In genomic region chr4:8033067-8033755, GRCh38 we compare ENCODE assay signal across 24 cellular contexts.
"Had no signal": no experiment of that assay in that cellular context is flagged by ENCODE, and none has a peak within 500 bp of the region (broad histone marks: within the 10 kb centered on the region; RNA-seq: fewer than 3 reads in every experiment).

No MANE protein-coding gene starts in this region.

- H3K36me3 ChIP-seq: left ventricle myocardium inferior, ovary, right lobe of liver, tibial artery had no signal

- H3K27ac ChIP-seq: coronary artery, esophagus squamous epithelium, left ventricle myocardium inferior, ovary, right lobe of liver, skin epidermis, tibial artery had no signal

- ATAC-seq: activated CD4-positive, alpha-beta T cell treated with anti-CD3 and anti-CD28 coated beads for 36 hours; activated T-cell treated with anti-CD3 and anti-CD28 coated beads, Interleukin-2, amount 50 U/mL, for 72 hours; gastrocnemius medialis; natural killer cell; WTC11 had no signal

- H3K27me3 ChIP-seq: esophagus squamous epithelium, gastrocnemius medialis, ovary, right lobe of liver, tibial artery had no signal

- H3K4me1 ChIP-seq: gastrocnemius medialis, left ventricle myocardium inferior, right lobe of liver, tibial artery had no signal

- DNase-seq: activated CD4-positive, alpha-beta memory T cell treated with anti-CD3 and anti-CD28 coated beads for 36 hours; activated CD4-positive, alpha-beta T cell treated with anti-CD3 and anti-CD28 coated beads for 36 hours; activated effector memory CD4-positive, alpha-beta T cell treated with Interleukin-2 at 50 U/mL for 16 hours; activated naive CD4-positive, alpha-beta T cell treated with anti-CD3 and anti-CD28 coated beads for 36 hours; activated naive CD8-positive, alpha-beta T cell treated with anti-CD3 and anti-CD28 coated beads, Interleukin-2, amount 10 ng/mL, durations not matched to agents 7 days and 5 days; activated T-cell treated with anti-CD3 and anti-CD28 coated beads, Interleukin-2, amount 50 U/mL, for 72 hours; amniotic stem cell; cerebellar nuclear complex; esophagus squamous epithelium; gastrocnemius medialis; hypothalamus; left ventricle myocardium inferior; mammary epithelial cell; midbrain; natural killer cell; ovary; right lobe of liver; stimulated activated CD4-positive, alpha-beta T cell treated with anti-CD3 and anti-CD28 coated beads, Interleukin-1b, Interleukin-23, amount 100 ng/mL, for 48 hours; stimulated activated naive CD8-positive, alpha-beta T cell treated with anti-CD3 and anti-CD28 coated beads, Interleukin-15, amount 100 ng/mL, for 72 hours; T-helper 9 cell; tibial artery had no signal

- H3K4me3 ChIP-seq: coronary artery, esophagus squamous epithelium, gastrocnemius medialis, left ventricle myocardium inferior, ovary, right lobe of liver, skin epidermis, tibial artery had no signal

- H3K9me3 ChIP-seq: esophagus squamous epithelium, gastrocnemius medialis, left ventricle myocardium inferior, ovary, right lobe of liver, tibial artery had no signal
